Comparison of ENCODE assay signal across 8 cellular contexts in the genomic region with DNA sequence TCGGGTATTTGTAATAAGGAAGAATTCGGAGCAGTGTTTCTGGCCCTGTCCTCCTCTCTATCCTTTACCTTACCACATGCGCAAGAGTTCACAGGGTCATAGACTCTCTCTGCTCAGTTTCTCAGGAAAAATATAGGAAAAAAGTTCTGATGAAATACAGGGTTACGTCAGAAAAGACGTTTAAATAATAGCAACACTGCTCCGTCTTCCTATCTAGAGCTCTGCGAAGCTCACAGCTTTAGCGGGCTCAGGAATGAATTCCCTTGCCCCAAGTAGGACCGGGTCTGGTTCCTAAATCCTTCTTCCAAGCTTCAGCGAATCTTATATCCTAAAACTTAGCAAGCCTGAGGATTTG. TPM values are rescaled to one million over a fixed set of nuclear protein-coding genes. Genes with fewer than 3 reads are reported as not detected.
A peak's percentile ranks its signal among the peaks of the same experiment; 100 is the strongest.
DNase-seq lines count a peak whose midpoint lies in the region; ATAC-seq, FAIRE-seq and TF ChIP-seq lines count a peak whose summit lies in the region.

No MANE protein-coding gene starts in this region.

- H3K9me3 Mint-ChIP-seq in activated T-cell treated with anti-CD3 and anti-CD28 coated beads, Interleukin-2, amount 50 U/mL, for 72 hours = no peaks in the 10 kb centered on the region

- H3K79me2 ChIP-seq in HepG2 (ENCODE audit: insufficient read depth, low read length) = peaks cover 39% of the 10 kb centered on the region

- no peak for TF ChIP-seq EP300 in HepG2 (IDR thresholded peaks at IDR 0.05; ENCODE audit: low read depth in 2 of 2, low read length in 2 of 2)
- no peak for TF ChIP-seq EP300 in HepG2 (CRISPR knock-in tag; IDR thresholded peaks at IDR 0.05; ENCODE audit: borderline replicate concordance)

- H3K36me3 ChIP-seq in adipocyte (ENCODE audit: control insufficient read depth, insufficient read depth, low read length, severe bottlenecking) (peaks cover 26% of the 10 kb centered on the region), HepG2 (replicated peaks in 1 of 2; ENCODE audit: control insufficient read depth in 1 of 2, insufficient read depth in 2 of 2, low read length in 2 of 2) (peaks cover 1 to 32% of the 10 kb centered on the region in 2 experiments; a peak in 3 of 5 replicates), tibial artery (peaks cover 17 to 28% (median 27%) of the 10 kb centered on the region in 3 donors)

- CTCF ChIA-PET in HepG2 (lab: Yijun Ruan, JAX; ENCODE audit: low intra/inter-chr PET ratio, low total read pairs) = no interaction called here

- H4K20me1 ChIP-seq in HepG2 (ENCODE audit: insufficient read depth, low read length) = no peaks in the 10 kb centered on the region; the same call in 1 of the 2 replicates

- intact Hi-C loops in HepG2 (cut with micrococcal nuclease; ENCODE audit: unreplicated experiment) (loop anchor here (10.0 kb wide), 1 partner anchor 713 kb away; no protein-coding TSS in a partner anchor), tibial artery (cut with DNase I; ENCODE audit: low total_unique reads) (no loop called here)

- H2AFZ ChIP-seq in HepG2 (ENCODE audit: low read length) = no peak overlapping the region

- no peak for TF ChIP-seq RAD21 in HepG2 (CRISPR knock-in tag; IDR thresholded peaks at IDR 0.05)

- H3K27ac ChIP-seq in HepG2 (ENCODE audit: extremely low read length, insufficient read depth, low read length) (peak overlapping the region; percentile 98), tibial artery (peak overlapping the region; percentile 89 to 96)

- peak overlapping the region; percentile 96 for H3K27ac Mint-ChIP-seq in activated T-cell treated with anti-CD3 and anti-CD28 coated beads, Interleukin-2, amount 50 U/mL, for 72 hours

- POLR2A ChIA-PET in HepG2 (lab: Yijun Ruan, JAX) = interaction anchor here (0.8 to 1.3 kb wide), 5 partner anchors 9 to 1580 kb away, joined by 3 to 6 read pairs (median 3); no protein-coding TSS in a partner anchor

- H3K27me3 Mint-ChIP-seq in activated T-cell treated with anti-CD3 and anti-CD28 coated beads, Interleukin-2, amount 50 U/mL, for 72 hours (ENCODE audit: low read depth) = no peaks in the 10 kb centered on the region

- BruUV-seq in HepG2 (replicated peaks; lab: Mats Ljungman, UMichigan) = TSS peak; percentile 57

- H3K4me1 ChIP-seq in adipocyte (ENCODE audit: control insufficient read depth, insufficient read depth, low read length) (peaks cover 25% of the 10 kb centered on the region), HepG2 (ENCODE audit: insufficient read depth, low read length) (peaks cover 30% of the 10 kb centered on the region), tibial artery (peaks cover 0 to 42% (median 24%) of the 10 kb centered on the region in 4 donors)

- peaks cover 49% of the 10 kb centered on the region for H3K4me1 Mint-ChIP-seq in activated T-cell treated with anti-CD3 and anti-CD28 coated beads, Interleukin-2, amount 50 U/mL, for 72 hours (ENCODE audit: low read depth)

- peaks cover 5 to 43% of the 10 kb centered on the region in 2 donors for H3K36me3 Mint-ChIP-seq in activated T-cell treated with anti-CD3 and anti-CD28 coated beads, Interleukin-2, amount 50 U/mL, for 72 hours (ENCODE audit: insufficient read depth in 2 of 2)

- H3K4me3 ChIP-seq in adipocyte (ENCODE audit: low read length) (peak overlapping the region; percentile 95), HepG2 (replicated peaks in 1 of 3; ENCODE audit: insufficient read depth in 1 of 3, low read depth in 2 of 3, low read length in 3 of 3) (peak overlapping the region; percentile 84 to 95 (median 94)), tibial artery (peak overlapping the region; percentile 70 to 80)

- TF ChIP-seq POLR2A in HepG2 (IDR thresholded peaks at IDR 0.05; ENCODE audit: insufficient read depth in 1 of 2, low read depth in 2 of 2, low read length in 2 of 2) = no peak

- H3K4me3 Mint-ChIP-seq in activated T-cell treated with anti-CD3 and anti-CD28 coated beads, Interleukin-2, amount 50 U/mL, for 72 hours = peak overlapping the region; percentile 87 to 92

- TF ChIP-seq CTCF in HepG2 (CRISPR knock-in tag; IDR thresholded peaks at IDR 0.05) = no peak
- no peak for TF ChIP-seq CTCF in tibial artery (IDR thresholded peaks at IDR 0.05)

- peak overlapping the region; percentile 90 for H3K4me2 ChIP-seq in HepG2 (ENCODE audit: low read depth, low read length)

- no peaks in the 10 kb centered on the region for H3K27me3 ChIP-seq in adipocyte (replicated peaks; ENCODE audit: control insufficient read depth, insufficient read depth, low read length)
- H3K27me3 ChIP-seq in HepG2 (ENCODE audit: control insufficient read depth in 1 of 2, insufficient read depth in 2 of 2, low read length in 2 of 2) = no peaks in the 10 kb centered on the region; a peak in 1 of 5 replicates
- H3K27me3 ChIP-seq in tibial artery = no peaks in the 10 kb centered on the region

- no peak for ATAC-seq in activated T-cell treated with anti-CD3 and anti-CD28 coated beads, Interleukin-2, amount 50 U/mL, for 72 hours (replicated peaks in 1 of 2)
- ATAC-seq in HepG2 = no peak; the same call in 2 of the 3 replicates

- in situ Hi-C loops in HepG2 (cut with HindIII; ENCODE audit: extremely low pct_ligation_motif_present, low pct_unique_long_range_greater_than_20kb) = no loop called here

- H3K9me3 ChIP-seq in adipocyte (ENCODE audit: control insufficient read depth, low read length) (no peaks in the 10 kb centered on the region), HepG2 (ENCODE audit: low read length) (no peaks in the 10 kb centered on the region), tibial artery (no peaks in the 10 kb centered on the region)

- H3K9ac ChIP-seq in adipocyte (ENCODE audit: low read length) = peak overlapping the region; percentile 90
- H3K9ac ChIP-seq in HepG2 (ENCODE audit: insufficient read depth, low read depth, low read length) = peak overlapping the region; percentile 97

- DNase-seq in activated T-cell treated with anti-CD3 and anti-CD28 coated beads, Interleukin-2, amount 50 U/mL, for 72 hours = no peak
- DNase-seq in activated T-cell treated with anti-CD3 and anti-CD28 coated beads, Interleukin-2, amount 50 U/mL, for 1 hour = no peak
- DNase-seq in adipocyte (ENCODE audit: low read depth) = peak; percentile 52
- peak; percentile 13 for DNase-seq in HepG2 (ENCODE audit: low spot score)
- no peak for DNase-seq in tibial artery
- no peak for DNase-seq in NCI-H128 (lab: John Stamatoyannopoulos, UW; ENCODE audit: unreplicated experiment)
- no peak for DNase-seq in SKM-1 (lab: John Stamatoyannopoulos, UW; ENCODE audit: unreplicated experiment)
- no peak for DNase-seq in stimulated activated CD4-positive, alpha-beta T cell treated with anti-CD3 and anti-CD28 coated beads, Interleukin-4, amount 100 ng/mL, for 24 hours

- FAIRE-seq in HepG2 (lab: Jason Lieb, UNC) = no peak

- WGBS in HepG2 (ENCODE audit: low lambda C conversion rate) = 2% methylated on average over 10 of the region's 10 CpGs

RNA-seq across cellular contexts. Expression of gene CCDC59, which starts 0.4 kb away (rescaled TPM):
- total RNA-seq in activated T-cell treated with anti-CD3 and anti-CD28 coated beads, Interleukin-2, amount 50 U/mL, for 72 hours = 10 to 100 TPM; 76.8 to 85.5 TPM
- 81.3 and 93.4 TPM in 2 replicates for total RNA-seq in HepG2 (2016; rRNA removed; fragmentation: Illumina TruSeq; extraction: Trizol)
- 37.4 and 37.5 TPM in 2 replicates for total RNA-seq in HepG2 (2016; cell fraction: cytosol; rRNA removed; fragmentation: Illumina TruSeq; extraction: Trizol; ENCODE audit: low read depth)
- total RNA-seq in HepG2 (2016; cell fraction: insoluble cytoplasmic fraction; rRNA removed; fragmentation: Illumina TruSeq; extraction: Trizol) = 78.2 and 98.1 TPM in 2 replicates
- total RNA-seq in HepG2 (2016; cell fraction: membrane; rRNA removed; fragmentation: Illumina TruSeq; extraction: Trizol) = 39.8 and 46.7 TPM in 2 replicates
- 70.4 and 76.6 TPM in 2 replicates for total RNA-seq in HepG2 (2016; cell fraction: nucleus; rRNA removed; fragmentation: Illumina TruSeq; extraction: Trizol)
- 10.8 and 16.1 TPM in 2 replicates for polyA plus RNA-seq in HepG2 (2011; rRNA removed)
- polyA plus RNA-seq in HepG2 (2011; cell fraction: cytosol; rRNA removed) = 11.2 and 13.4 TPM in 2 replicates
- 6.8 and 11.4 TPM in 2 replicates for polyA plus RNA-seq in HepG2 (2011; cell fraction: nucleus; rRNA removed)
- polyA plus RNA-seq in HepG2 (2012) = 32.1 and 40.0 TPM in 2 replicates
- polyA plus RNA-seq in HepG2 (2016; cell fraction: cytosol; fragmentation: Illumina TruSeq; extraction: Trizol; ENCODE audit: low read depth) = 26.7 and 26.9 TPM in 2 replicates
- 96.1 and 98.2 TPM in 2 replicates for polyA plus RNA-seq in HepG2 (2016; cell fraction: insoluble cytoplasmic fraction; fragmentation: Illumina TruSeq; extraction: Trizol; ENCODE audit: low read depth)
- polyA plus RNA-seq in HepG2 (2016; cell fraction: membrane; fragmentation: Illumina TruSeq; extraction: Trizol; ENCODE audit: low read depth) = 26.7 and 28.3 TPM in 2 replicates
- polyA plus RNA-seq in HepG2 (2016; cell fraction: nucleus; fragmentation: Illumina TruSeq; extraction: Trizol; ENCODE audit: insufficient read depth, low read depth) = 63.8 and 68.1 TPM in 2 replicates
- polyA minus RNA-seq in HepG2 (2011; rRNA and poly(A)+ RNA removed; ENCODE audit: low replicate concordance) = 2.4 and 2.5 TPM in 2 replicates
- 12.2 and 16.4 TPM in 2 replicates for polyA minus RNA-seq in HepG2 (2011; cell fraction: cytosol; rRNA and poly(A)+ RNA removed)
- polyA minus RNA-seq in HepG2 (2011; cell fraction: nucleus; rRNA and poly(A)+ RNA removed) = 61.3 and 75.0 TPM in 2 replicates

RNA-seq across cellular contexts. Expression of gene METTL25, which starts 0.5 kb away (rescaled TPM):
- 1 to 10 TPM; 5.1 to 5.4 TPM for total RNA-seq in activated T-cell treated with anti-CD3 and anti-CD28 coated beads, Interleukin-2, amount 50 U/mL, for 72 hours
- 7.8 and 8.6 TPM in 2 replicates for total RNA-seq in HepG2 (2016; rRNA removed; fragmentation: Illumina TruSeq; extraction: Trizol)
- total RNA-seq in HepG2 (2016; cell fraction: cytosol; rRNA removed; fragmentation: Illumina TruSeq; extraction: Trizol; ENCODE audit: low read depth) = 38.3 and 44.9 TPM in 2 replicates
- total RNA-seq in HepG2 (2016; cell fraction: insoluble cytoplasmic fraction; rRNA removed; fragmentation: Illumina TruSeq; extraction: Trizol) = 8.1 and 11.0 TPM in 2 replicates
- total RNA-seq in HepG2 (2016; cell fraction: membrane; rRNA removed; fragmentation: Illumina TruSeq; extraction: Trizol) = 23.1 and 30.9 TPM in 2 replicates
- 13.3 and 13.7 TPM in 2 replicates for total RNA-seq in HepG2 (2016; cell fraction: nucleus; rRNA removed; fragmentation: Illumina TruSeq; extraction: Trizol)
- polyA plus RNA-seq in HepG2 (2011; rRNA removed) = 2.2 and 2.9 TPM in 2 replicates
- polyA plus RNA-seq in HepG2 (2011; cell fraction: cytosol; rRNA removed) = 0.96 and 1.5 TPM in 2 replicates
- 4.8 and 6.7 TPM in 2 replicates for polyA plus RNA-seq in HepG2 (2011; cell fraction: nucleus; rRNA removed)
- 2.5 and 3.1 TPM in 2 replicates for polyA plus RNA-seq in HepG2 (2012)
- 0.50 and 0.63 TPM in 2 replicates for polyA plus RNA-seq in HepG2 (2016; cell fraction: cytosol; fragmentation: Illumina TruSeq; extraction: Trizol; ENCODE audit: low read depth)
- polyA plus RNA-seq in HepG2 (2016; cell fraction: insoluble cytoplasmic fraction; fragmentation: Illumina TruSeq; extraction: Trizol; ENCODE audit: low read depth) = 5.7 and 5.8 TPM in 2 replicates
- polyA plus RNA-seq in HepG2 (2016; cell fraction: membrane; fragmentation: Illumina TruSeq; extraction: Trizol; ENCODE audit: low read depth) = 1.9 TPM in 2 replicates
- 6.4 and 6.9 TPM in 2 replicates for polyA plus RNA-seq in HepG2 (2016; cell fraction: nucleus; fragmentation: Illumina TruSeq; extraction: Trizol; ENCODE audit: insufficient read depth, low read depth)
- 5.5 and 9.2 TPM in 2 replicates for polyA minus RNA-seq in HepG2 (2011; rRNA and poly(A)+ RNA removed; ENCODE audit: low replicate concordance)
- 3.9 and 8.4 TPM in 2 replicates for polyA minus RNA-seq in HepG2 (2011; cell fraction: cytosol; rRNA and poly(A)+ RNA removed)
- polyA minus RNA-seq in HepG2 (2011; cell fraction: nucleus; rRNA and poly(A)+ RNA removed) = 23.4 and 26.4 TPM in 2 replicates

Comparison
In these comparisons a context has a peak if more than half of its experiments do, and no peak if none do; other contexts are left out.
1. DNase-seq: peak in adipocyte (single experiment) and HepG2 (single experiment); none in activated T-cell treated with anti-CD3 and anti-CD28 coated beads, Interleukin-2, amount 50 U/mL, for 72 hours (0 of 2), activated T-cell treated with anti-CD3 and anti-CD28 coated beads, Interleukin-2, amount 50 U/mL, for 1 hour (single experiment), tibial artery (0 of 2), NCI-H128 (single experiment), SKM-1 (single experiment) and stimulated activated CD4-positive, alpha-beta T cell treated with anti-CD3 and anti-CD28 coated beads, Interleukin-4, amount 100 ng/mL, for 24 hours (single experiment).
2. Peak in every context shown above with its lines, with median percentiles within 50 percentile points of each other: H3K4me3 ChIP-seq.